In the genomic region with DNA sequence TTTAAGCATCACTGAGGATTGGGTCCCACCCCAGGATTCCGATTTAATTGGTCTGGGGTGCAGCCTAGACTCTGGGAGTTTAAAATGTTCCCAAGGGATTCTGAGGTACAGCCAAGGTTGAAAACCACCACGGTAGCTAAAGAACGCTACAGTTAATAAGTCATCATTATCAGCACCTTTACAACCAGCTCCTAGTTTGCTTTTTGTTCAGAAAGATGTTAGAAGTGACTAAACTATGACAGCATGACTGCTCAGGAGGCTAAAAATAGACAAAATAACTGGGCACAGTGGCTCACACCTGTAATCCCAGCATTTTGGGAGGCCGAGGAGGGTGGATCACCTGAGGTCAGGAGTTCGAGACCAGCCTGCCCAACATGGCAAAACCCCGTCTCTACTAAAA, we compare ENCODE assay signal across 20 cellular contexts. TPM values are rescaled to one million over a fixed set of nuclear protein-coding genes. Genes with fewer than 3 reads are reported as not detected.
DNase-seq lines count a peak whose midpoint lies in the region; ATAC-seq, FAIRE-seq and TF ChIP-seq lines count a peak whose summit lies in the region.
"Had no signal": no experiment of that assay in that cellular context is flagged by ENCODE, and none has a peak within 500 bp of the region (broad histone marks: within the 10 kb centered on the region; RNA-seq: fewer than 3 reads in every experiment).

No MANE protein-coding gene starts in this region.

- peak overlapping the region; percentile 89 for H2BK120ac ChIP-seq in trophoblast cell (ENCODE audit: insufficient read depth, low read length, poor library complexity)

- H2AFZ ChIP-seq in trophoblast cell (ENCODE audit: insufficient read depth, low read length, poor library complexity) = no peak overlapping the region

- no peak for DNase-seq in A549 (ENCODE audit: low read depth in 1 of 2, low spot score in 1 of 2)
- DNase-seq in RWPE2 (ENCODE audit: low spot score) = no peak
- no peak for DNase-seq in epithelial cell of prostate (ENCODE audit: low read depth, low spot score)
- DNase-seq in trophoblast cell = no peak
- DNase-seq in small intestine = no peak
- no peak for DNase-seq in left cardiac atrium
- DNase-seq: 8988T; BE2C; CD4-positive, alpha-beta memory T cell; COR-L47; DMS153; DMS79 treated with DMSO at 0.1 percent for 48 hours; EL; GOT3; H9 had no signal

- no peaks in the 10 kb centered on the region for H3K36me3 ChIP-seq in RWPE2 (ENCODE audit: low read depth)
- no peaks in the 10 kb centered on the region for H3K36me3 ChIP-seq in trophoblast cell (ENCODE audit: control insufficient read depth in 1 of 2, insufficient read depth in 2 of 2, low read length in 2 of 2)
- no peaks in the 10 kb centered on the region for H3K36me3 ChIP-seq in small intestine (ENCODE audit: control insufficient read depth in 2 of 2, insufficient read depth in 2 of 2, low read length in 2 of 2)
- H3K36me3 ChIP-seq: BE2C had no signal

- H3K4me2 ChIP-seq in A549 (no peak overlapping the region), trophoblast cell (ENCODE audit: low read length) (no peak overlapping the region)

- TF ChIP-seq CTCF in A549 (IDR thresholded peaks at IDR 0.05) (no peak), RWPE2 (IDR thresholded peaks at IDR 0.05; ENCODE audit: poor library complexity, severe bottlenecking) (no peak)

- H3K4me3 ChIP-seq in A549 (no peak overlapping the region), RWPE2 (ENCODE audit: severe bottlenecking) (no peak overlapping the region), trophoblast cell (ENCODE audit: low read depth, low read length) (no peak overlapping the region), small intestine (ENCODE audit: low read depth in 1 of 2, low read length in 2 of 2) (no peak overlapping the region)

- H3K9ac ChIP-seq in trophoblast cell (ENCODE audit: low read length) = no peak overlapping the region

- no peaks in the 10 kb centered on the region for H3K79me2 ChIP-seq in trophoblast cell (ENCODE audit: control insufficient read depth, insufficient read depth, low read length, poor library complexity)

- peak overlapping the region; percentile 77 for H4K91ac ChIP-seq in trophoblast cell (ENCODE audit: low read depth, low read length)

- H3K4me1 ChIP-seq in A549 (peaks cover 36% of the 10 kb centered on the region), RWPE2 (ENCODE audit: insufficient read depth, poor library complexity, severe bottlenecking) (peaks cover 51% of the 10 kb centered on the region), trophoblast cell (ENCODE audit: control insufficient read depth in 1 of 2, insufficient read depth in 2 of 2, low read length in 2 of 2) (peaks cover 10 to 20% of the 10 kb centered on the region in 2 experiments), small intestine (ENCODE audit: control insufficient read depth in 2 of 2, insufficient read depth in 1 of 2, low read depth in 1 of 2, low read length in 1 of 2) (no peaks in the 10 kb centered on the region)
- H3K4me1 ChIP-seq: BE2C had no signal

- H2AK5ac ChIP-seq in trophoblast cell (ENCODE audit: low read length) = no peak overlapping the region

- H3K18ac ChIP-seq in trophoblast cell (ENCODE audit: low read length) = no peak overlapping the region

- TF ChIP-seq RAD21 in A549 (conservative IDR thresholded peaks at IDR 0.05 in 1 of 2, IDR thresholded peaks at IDR 0.05 in 1 of 2) = no peak

- H3K23ac ChIP-seq in trophoblast cell (ENCODE audit: low read length) = no peak overlapping the region

- peak overlapping the region; percentile 39 for H3K4ac ChIP-seq in trophoblast cell (ENCODE audit: low read depth, low read length)

- WGBS in A549 (ENCODE audit: missing lambda C conversion rate) = 86% methylated on average over 6 of the region's 6 CpGs
- no CpG with 5 or more reads among the region's 6 CpGs for WGBS in trophoblast cell (ENCODE audit: extremely low coverage, insufficient coverage, insufficient read length)
- 94 to 98% (median 96%) methylated on average over 6 of the region's 6 CpGs for WGBS in small intestine, 3 donors

- peak overlapping the region; percentile 93 for H2BK12ac ChIP-seq in trophoblast cell (ENCODE audit: low read length)

- H2BK5ac ChIP-seq in trophoblast cell (ENCODE audit: low read depth, low read length, poor library complexity) = no peak overlapping the region

- no peak overlapping the region for H4K12ac ChIP-seq in trophoblast cell (ENCODE audit: low read depth, low read length)

- FAIRE-seq in A549 (lab: Jason Lieb, UNC) = no peak
- no peak for FAIRE-seq in small intestine (lab: Jason Lieb, UNC)
- FAIRE-seq: D721Med, G401.6, GM12891 had no signal

- POLR2A ChIA-PET in A549 (lab: Yijun Ruan, JAX) = no interaction called here

- H3K9me3 ChIP-seq in A549 (no peaks in the 10 kb centered on the region), RWPE2 (ENCODE audit: severe bottlenecking) (no peaks in the 10 kb centered on the region), trophoblast cell (ENCODE audit: insufficient read depth, low read depth, low read length) (no peaks in the 10 kb centered on the region), small intestine (ENCODE audit: control insufficient read depth, low read depth) (no peaks in the 10 kb centered on the region)
- H3K9me3 ChIP-seq: BE2C had no signal

- CTCF ChIA-PET in A549 (lab: Yijun Ruan, JAX) = no interaction called here

- no peak for ATAC-seq in A549
- ATAC-seq in RWPE2 (ENCODE audit: low read depth) = no peak
- no peak for ATAC-seq in GM21381 (IDR thresholded peaks at IDR 0.05; ENCODE audit: unreplicated experiment)
- no peak for ATAC-seq in left cardiac atrium

- H3K79me1 ChIP-seq in trophoblast cell (ENCODE audit: low read length) = peaks cover 38% of the 10 kb centered on the region

- H3K27me3 ChIP-seq in RWPE2 (ENCODE audit: insufficient read depth, poor library complexity, severe bottlenecking) (no peaks in the 10 kb centered on the region), trophoblast cell (ENCODE audit: insufficient read depth, low read length) (no peaks in the 10 kb centered on the region), small intestine (ENCODE audit: control insufficient read depth in 2 of 2, insufficient read depth in 2 of 2, low read length in 2 of 2) (no peaks in the 10 kb centered on the region)
- H3K27me3 ChIP-seq: BE2C had no signal

- peak overlapping the region; percentile 63 for H3K14ac ChIP-seq in trophoblast cell (ENCODE audit: low read length)

- TF ChIP-seq EP300 in A549 (IDR thresholded peaks at IDR 0.05) = no peak

- intact Hi-C loops in left cardiac atrium (cut with DNase I) = no loop called here

- TF ChIP-seq POLR2A in A549 (IDR thresholded peaks at IDR 0.05; ENCODE audit: low read length) = no peak

- H3K27ac ChIP-seq in A549 (peak overlapping the region; percentile 75 to 79; a peak in 4 of 6 replicates), RWPE2 (ENCODE audit: poor library complexity, severe bottlenecking) (peak overlapping the region; percentile 94), epithelial cell of prostate (peak overlapping the region; percentile 88), trophoblast cell (ENCODE audit: low read depth, low read length) (no peak overlapping the region), small intestine (ENCODE audit: low read depth in 1 of 2, low read length in 1 of 2) (no peak overlapping the region)
- H3K27ac ChIP-seq: C4-2B had no signal

- H4K8ac ChIP-seq in trophoblast cell (ENCODE audit: low read depth, low read length) = no peak overlapping the region

TF ChIP-seq in A549, 52 proteins besides CTCF, POLR2A, EP300 and RAD21 (continues in another document):
- TF ChIP-seq ZFP36 (IDR thresholded peaks at IDR 0.05; ENCODE audit: borderline replicate concordance, partially characterized antibody) = no peak
- TF ChIP-seq RNF2 (IDR thresholded peaks at IDR 0.05; ENCODE audit: borderline replicate concordance, low read depth) = no peak
- no peak for TF ChIP-seq PHF8 (IDR thresholded peaks at IDR 0.05; ENCODE audit: borderline replicate concordance, low read depth)
- TF ChIP-seq ZNF302 (CRISPR knock-in tag; IDR thresholded peaks at IDR 0.05) = no peak
- TF ChIP-seq BHLHE40 (IDR thresholded peaks at IDR 0.05; ENCODE audit: low read depth, low read length) = no peak
- TF ChIP-seq MAFK (IDR thresholded peaks at IDR 0.05; ENCODE audit: partially characterized antibody) = no peak
- TF ChIP-seq E2F6 (IDR thresholded peaks at IDR 0.05; ENCODE audit: borderline replicate concordance, low read depth) = no peak
- TF ChIP-seq MYC (IDR thresholded peaks at IDR 0.05; ENCODE audit: borderline replicate concordance, low read length) = no peak
- no peak for TF ChIP-seq HOXB13 (CRISPR knock-in tag; IDR thresholded peaks at IDR 0.05; ENCODE audit: low read depth)
- no peak for TF ChIP-seq FOSL2 (IDR thresholded peaks at IDR 0.05)
- TF ChIP-seq FOSL2 (CRISPR knock-in tag; IDR thresholded peaks at IDR 0.05) = no peak
- TF ChIP-seq RCOR1 (IDR thresholded peaks at IDR 0.05; ENCODE audit: low read depth, low read length) = no peak
- no peak for TF ChIP-seq CHD4 (IDR thresholded peaks at IDR 0.05; ENCODE audit: borderline replicate concordance)
- TF ChIP-seq ESRRA (IDR thresholded peaks at IDR 0.05; ENCODE audit: borderline replicate concordance, low read length) = no peak
- no peak for TF ChIP-seq SREBF2 (IDR thresholded peaks at IDR 0.05)

RNA-seq across cellular contexts. Expression of gene EPSTI1, which starts 11.7 kb away (rescaled TPM):
- polyA plus RNA-seq in A549 (2011; rRNA removed) (0.08 and 0.10 TPM in 2 replicates), A549 (2017; fragmentation: RNase III; extraction: RNeasy Plus Mini Kit Qiagen cat#74134 plus additional on column Dnase treatment) (0.05 to 0.07 TPM in 2 of 3 replicates, not detected in the other), small intestine (10 to 100 TPM; 11.3 to 18.2 (median 11.9) TPM)
- 0.04 TPM in 1 of 2 replicates, not detected in the other for polyA plus RNA-seq in A549 (2012; cell fraction: cytosol; rRNA removed)
- 0.01 TPM in 1 of 2 replicates, not detected in the other for polyA plus RNA-seq in A549 (2012; cell fraction: nucleus; rRNA removed)
- polyA minus RNA-seq in A549 (2011; rRNA and poly(A)+ RNA removed) = not detected in 2 replicates
- polyA plus RNA-seq in trophoblast cell (2013) = 20.9 and 23.0 TPM in 2 replicates
- total RNA-seq in left cardiac atrium = 10 to 100 TPM in 1 of 2 donors, 1 to 10 TPM in 1; 4.9 to 10.8 TPM

RNA-seq across cellular contexts. Expression of gene DNAJC15, which starts 19.7 kb away (rescaled TPM):
- polyA plus RNA-seq in A549 (2011; rRNA removed) (0.04 and 0.05 TPM in 2 replicates), A549 (2017; fragmentation: RNase III; extraction: RNeasy Plus Mini Kit Qiagen cat#74134 plus additional on column Dnase treatment) (0.01 to 0.03 TPM in 2 of 3 replicates, not detected in the other), small intestine (10 to 100 TPM; 25.7 to 37.2 (median 34.0) TPM)
- not detected in 2 replicates for polyA plus RNA-seq in A549 (2012; cell fraction: cytosol; rRNA removed)
- polyA plus RNA-seq in A549 (2012; cell fraction: nucleus; rRNA removed) = not detected in 2 replicates
- not detected in 2 replicates for polyA minus RNA-seq in A549 (2011; rRNA and poly(A)+ RNA removed)
- polyA plus RNA-seq in trophoblast cell (2013) = 13.2 and 13.3 TPM in 2 replicates
- total RNA-seq in left cardiac atrium = 10 to 100 TPM; 21.8 to 24.4 TPM

Comparison
In these comparisons a context has a peak if more than half of its experiments do, and no peak if none do; other contexts are left out.
1. H3K27ac ChIP-seq: peak in A549 (2 of 2), RWPE2 (single experiment) and epithelial cell of prostate (single experiment); none in trophoblast cell (single experiment) and small intestine (0 of 2).
2. RNA of gene EPSTI1, which starts 11.7 kb away (polyA plus RNA-seq): 11.3 to 18.2 TPM in small intestine; 0.01 to 0.10 TPM in A549; every median in the first group is over 10 times any median in the second.
3. RNA of gene DNAJC15, which starts 19.7 kb away (polyA plus RNA-seq): 25.7 to 37.2 TPM in small intestine; 0.01 to 0.05 TPM in A549; every median in the first group is over 10 times any median in the second.